In genomic region chr2:211367711-211368110, GRCh38 we compare ENCODE assay signal across 10 cellular contexts.
DNase-seq lines count a peak whose midpoint lies in the region; ATAC-seq and TF ChIP-seq lines count a peak whose summit lies in the region.
"Had no signal": no experiment of that assay in that cellular context is flagged by ENCODE, and none has a peak within 500 bp of the region (broad histone marks: within the 10 kb centered on the region; RNA-seq: fewer than 3 reads in every experiment).

No MANE protein-coding gene starts in this region.

- no peak overlapping the region for H3K4me3 ChIP-seq in lower lobe of right lung
- H3K4me3 ChIP-seq in heart left ventricle, result no peak overlapping the region

- intact Hi-C loops in lower lobe of right lung (cut with DNase I) (no loop called here), heart left ventricle (cut with DNase I) (no loop called here)

- DNase-seq in LHCN-M2 (ENCODE audit: low read depth) (peak; percentile 2), kidney tubule cell (ENCODE audit: low spot score) (peak; percentile 97), COLO829 (ENCODE audit: low spot score) (no peak), lower lobe of right lung (no peak), heart left ventricle (no peak)
- DNase-seq in activated effector memory CD4-positive, alpha-beta T cell treated with anti-CD3 and anti-CD28 coated beads, Interleukin-2, amount 50 U/mL, for 16 hours, result no peak
- DNase-seq: activated CD4-positive, alpha-beta T cell treated with anti-CD3 and anti-CD28 coated beads, Interleukin-2, amount 50 U/mL, for 48 hours; NCI-H2107 had no signal

- no peak overlapping the region for H3K27ac ChIP-seq in lower lobe of right lung
- H3K27ac ChIP-seq in heart left ventricle, result no peak overlapping the region

- no peaks in the 10 kb centered on the region for H3K9me3 ChIP-seq in lower lobe of right lung
- H3K9me3 ChIP-seq in heart left ventricle, result peaks cover 0 to 7% (median 0%) of the 10 kb centered on the region in 12 donors

- ATAC-seq in GM19025 (IDR thresholded peaks at IDR 0.05; ENCODE audit: low read depth, unreplicated experiment), result peak; percentile 95
- ATAC-seq in HG02642 (IDR thresholded peaks at IDR 0.05; ENCODE audit: poor library complexity, unreplicated experiment), result peak; percentile 87
- no peak for ATAC-seq in lower lobe of right lung
- no peak for ATAC-seq in heart left ventricle

- TF ChIP-seq CTCF in lower lobe of right lung (IDR thresholded peaks at IDR 0.05), result no peak
- TF ChIP-seq CTCF in heart left ventricle (IDR thresholded peaks at IDR 0.05), result no peak

- H3K36me3 ChIP-seq in lower lobe of right lung (no peaks in the 10 kb centered on the region), heart left ventricle (no peaks in the 10 kb centered on the region)

- H3K4me1 ChIP-seq in lower lobe of right lung (no peaks in the 10 kb centered on the region), heart left ventricle (no peaks in the 10 kb centered on the region)

- 75 to 83% (median 79%) methylated on average over 4 of the region's 4 CpGs for WGBS in heart left ventricle, 4 donors

- H3K27me3 ChIP-seq in lower lobe of right lung (ENCODE audit: low read depth) (no peaks in the 10 kb centered on the region), heart left ventricle (no peaks in the 10 kb centered on the region)

- TF ChIP-seq POLR2A in heart left ventricle (IDR thresholded peaks at IDR 0.05), result no peak

Comparison
In these comparisons a context has a peak if more than half of its experiments do, and no peak if none do; other contexts are left out.
1. ATAC-seq: peak in GM19025 (single experiment) and HG02642 (single experiment); none in lower lobe of right lung (0 of 2) and heart left ventricle (0 of 4).
2. DNase-seq: peak in LHCN-M2 (single experiment) and kidney tubule cell (single experiment); none in COLO829 (single experiment), lower lobe of right lung (single experiment), heart left ventricle (0 of 5) and activated effector memory CD4-positive, alpha-beta T cell treated with anti-CD3 and anti-CD28 coated beads, Interleukin-2, amount 50 U/mL, for 16 hours (single experiment).